Comparison of ENCODE assay signal across 1 cellular context in genomic region chr2:161280906-161281323, GRCh38.
A peak's percentile ranks its signal among the peaks of the same experiment; 100 is the strongest.
TF ChIP-seq lines count a peak whose summit lies in the region.

No MANE protein-coding gene starts in this region.

TF ChIP-seq in K562, 482 proteins besides CTCF, POLR2A, EP300 and RAD21 (continued from another document):
- TF ChIP-seq ZBTB33 (CRISPR knock-in tag; IDR thresholded peaks at IDR 0.05) (peak; percentile 58; the same call in 1 of the 2 replicates), POLR2G (IDR thresholded peaks at IDR 0.05; ENCODE audit: low read depth, low read length) (peak; percentile 46)
